In genomic region chr12:7666595-7666994, GRCh38 we compare ENCODE assay signal across 35 cellular contexts. TPM values are rescaled to one million over a fixed set of nuclear protein-coding genes. Genes with fewer than 3 reads are reported as not detected.
"Had no signal": no experiment of that assay in that cellular context is flagged by ENCODE, and none has a peak within 500 bp of the region (broad histone marks: within the 10 kb centered on the region; RNA-seq: fewer than 3 reads in every experiment).

No MANE protein-coding gene starts in this region.

- DNase-seq: activated B cell treated with CpG ODN at 0.5 μM for 24 hours; activated CD4-positive, alpha-beta memory T cell treated with anti-CD3 and anti-CD28 coated beads for 36 hours; activated CD4-positive, alpha-beta T cell treated with anti-CD3 and anti-CD28 coated beads for 4 hours; activated CD4-positive, alpha-beta T cell treated with anti-CD3 and anti-CD28 coated beads, Interleukin-2, amount 50 U/mL, for 1 hour; activated CD4-positive, CD25-positive, alpha-beta regulatory T cell treated with anti-CD3 and anti-CD28 coated beads, Interleukin-2, amount 50 U/mL, for 72 hours; activated CD8-positive, alpha-beta memory T cell treated with anti-CD3 and anti-CD28 coated beads, Interleukin-2, amount 50 U/mL, for 4 hours; activated gamma-delta T cell treated with Interleukin-2 at 50 U/mL for 16 hours; activated naive CD4-positive, alpha-beta T cell treated with anti-CD3 and anti-CD28 coated beads for 36 hours; activated T-cell treated with anti-CD3 and anti-CD28 coated beads for 4 hours; activated T-cell treated with anti-CD3 and anti-CD28 coated beads, Interleukin-2, amount 50 U/mL, for 4 hours; body of pancreas; KG1; NCI-H1105; NCI-H1436; NCI-H1694; NCI-H2029; NCI-H510A; NCI-H748 treated with DMSO at 0.1 percent for 48 hours; NK-92 treated with Interleukin-12 subunit alpha and Interleukin-12 subunit beta, amount 100 ng/mL, for 24 hours; SHP77 treated with DMSO at 0.1 percent for 48 hours; SK-N-SH; T-cell; T-helper 2 cell; T-helper 9 cell had no signal

- ATAC-seq: activated naive CD4-positive, alpha-beta T cell treated with anti-CD3 and anti-CD28 coated beads, Interleukin-2, amount 50 U/mL, for 72 hours; activated T-cell treated with anti-CD3 and anti-CD28 coated beads, Interleukin-2, amount 50 U/mL, for 4 hours; body of pancreas; Panc1; T-cell had no signal

- H3K27ac ChIP-seq: body of pancreas, breast epithelium, SJSA1, VCaP had no signal

- H3K4me1 ChIP-seq: adrenal gland, body of pancreas, breast epithelium, SJSA1 had no signal

- H3K27me3 ChIP-seq: adrenal gland, body of pancreas, breast epithelium, SJSA1 had no signal

- H3K36me3 ChIP-seq: adrenal gland, breast epithelium, SJSA1 had no signal

- H3K4me3 ChIP-seq: adrenal gland, body of pancreas, breast epithelium, SJSA1 had no signal

- H3K9me3 ChIP-seq: adrenal gland, body of pancreas, breast epithelium, SJSA1, SK-N-SH had no signal

RNA-seq across cellular contexts. Expression of gene APOBEC1, which starts 0.9 kb away (rescaled TPM):
- total RNA-seq: activated B cell treated with CpG ODN at 0.5 μM for 24 hours; activated CD4-positive, alpha-beta memory T cell treated with anti-CD3 and anti-CD28 coated beads for 36 hours; activated naive CD4-positive, alpha-beta T cell treated with anti-CD3 and anti-CD28 coated beads for 36 hours; activated naive CD4-positive, alpha-beta T cell treated with anti-CD3 and anti-CD28 coated beads, Interleukin-2, amount 50 U/mL, for 72 hours; activated T-cell treated with anti-CD3 and anti-CD28 coated beads, Interleukin-2, amount 50 U/mL, for 4 hours; activated T-helper 1 cell treated with anti-CD3 and anti-CD28 coated beads, Interleukin-12 subunit alpha, Interleukin-12 subunit beta, Interleukin-2, Interleukin-4 antibody, amounts not matched to agents 30 ng/mL and 10 ng/mL and 1 ng/mL, durations not matched to agents 14 hours and 24 hours and 36 hours; adrenal gland; astrocyte; breast epithelium; cardiac septum; LHCN-M2; M059J; SJSA1; T-cell had no signal
- polyA plus RNA-seq: adrenal gland, SK-N-SH had no signal

RNA-seq across cellular contexts. Expression of gene GDF3, which starts 29.0 kb away (rescaled TPM):
- total RNA-seq: activated B cell treated with CpG ODN at 0.5 μM for 24 hours; activated CD4-positive, alpha-beta memory T cell treated with anti-CD3 and anti-CD28 coated beads for 36 hours; activated naive CD4-positive, alpha-beta T cell treated with anti-CD3 and anti-CD28 coated beads for 36 hours; activated naive CD4-positive, alpha-beta T cell treated with anti-CD3 and anti-CD28 coated beads, Interleukin-2, amount 50 U/mL, for 72 hours; activated T-cell treated with anti-CD3 and anti-CD28 coated beads, Interleukin-2, amount 50 U/mL, for 4 hours; activated T-helper 1 cell treated with anti-CD3 and anti-CD28 coated beads, Interleukin-12 subunit alpha, Interleukin-12 subunit beta, Interleukin-2, Interleukin-4 antibody, amounts not matched to agents 30 ng/mL and 10 ng/mL and 1 ng/mL, durations not matched to agents 14 hours and 24 hours and 36 hours; astrocyte; body of pancreas; LHCN-M2; M059J; SJSA1; T-cell had no signal
- polyA plus RNA-seq: SK-N-SH had no signal

RNA-seq across cellular contexts. Expression of gene DPPA3, which starts 44.6 kb away (rescaled TPM):
- total RNA-seq: activated B cell treated with CpG ODN at 0.5 μM for 24 hours; activated CD4-positive, alpha-beta memory T cell treated with anti-CD3 and anti-CD28 coated beads for 36 hours; activated naive CD4-positive, alpha-beta T cell treated with anti-CD3 and anti-CD28 coated beads for 36 hours; activated naive CD4-positive, alpha-beta T cell treated with anti-CD3 and anti-CD28 coated beads, Interleukin-2, amount 50 U/mL, for 72 hours; activated T-cell treated with anti-CD3 and anti-CD28 coated beads, Interleukin-2, amount 50 U/mL, for 4 hours; activated T-helper 1 cell treated with anti-CD3 and anti-CD28 coated beads, Interleukin-12 subunit alpha, Interleukin-12 subunit beta, Interleukin-2, Interleukin-4 antibody, amounts not matched to agents 30 ng/mL and 10 ng/mL and 1 ng/mL, durations not matched to agents 14 hours and 24 hours and 36 hours; adrenal gland; astrocyte; body of pancreas; breast epithelium; cardiac septum; LHCN-M2; M059J; SJSA1; T-cell had no signal
- polyA plus RNA-seq: adrenal gland, SK-N-SH had no signal
